1 cellular context compared by ENCODE assay signal in the genomic region with DNA sequence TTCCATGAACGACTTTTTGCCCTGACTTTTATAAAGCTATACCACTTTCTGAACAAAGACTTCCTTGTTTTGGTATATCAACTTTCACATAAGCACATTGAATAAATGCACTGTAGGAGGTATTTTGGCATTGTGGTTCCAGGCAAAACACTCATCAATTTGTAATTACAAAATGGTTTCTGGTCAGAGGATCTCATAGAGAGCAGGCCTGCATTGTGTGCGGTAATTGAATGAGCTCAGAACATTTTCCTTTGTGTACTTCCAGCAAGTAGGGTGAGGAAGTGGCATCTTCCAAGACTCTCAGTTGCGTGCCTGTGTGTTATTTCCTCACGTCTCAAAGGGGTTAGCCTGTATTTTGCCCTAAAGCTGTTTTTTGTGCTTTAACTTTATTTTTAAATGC.
TF ChIP-seq lines count a peak whose summit lies in the region.

No MANE protein-coding gene starts in this region.

TF ChIP-seq in HepG2, 621 proteins besides CTCF, POLR2A, EP300 and RAD21 (continued from another document):
- TF ChIP-seq, protein P1, sequence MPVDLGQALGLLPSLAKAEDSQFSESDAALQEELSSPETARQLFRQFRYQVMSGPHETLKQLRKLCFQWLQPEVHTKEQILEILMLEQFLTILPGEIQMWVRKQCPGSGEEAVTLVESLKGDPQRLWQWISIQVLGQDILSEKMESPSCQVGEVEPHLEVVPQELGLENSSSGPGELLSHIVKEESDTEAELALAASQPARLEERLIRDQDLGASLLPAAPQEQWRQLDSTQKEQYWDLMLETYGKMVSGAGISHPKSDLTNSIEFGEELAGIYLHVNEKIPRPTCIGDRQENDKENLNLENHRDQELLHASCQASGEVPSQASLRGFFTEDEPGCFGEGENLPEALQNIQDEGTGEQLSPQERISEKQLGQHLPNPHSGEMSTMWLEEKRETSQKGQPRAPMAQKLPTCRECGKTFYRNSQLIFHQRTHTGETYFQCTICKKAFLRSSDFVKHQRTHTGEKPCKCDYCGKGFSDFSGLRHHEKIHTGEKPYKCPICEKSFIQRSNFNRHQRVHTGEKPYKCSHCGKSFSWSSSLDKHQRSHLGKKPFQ (CRISPR knock-in tag; IDR thresholded peaks at IDR 0.05; ENCODE audit: insufficient replicate concordance), result no peak
- no peak for TF ChIP-seq SYNCRIP (IDR thresholded peaks at IDR 0.05; ENCODE audit: insufficient read depth, low read depth, low read length)
- TF ChIP-seq, protein P2, sequence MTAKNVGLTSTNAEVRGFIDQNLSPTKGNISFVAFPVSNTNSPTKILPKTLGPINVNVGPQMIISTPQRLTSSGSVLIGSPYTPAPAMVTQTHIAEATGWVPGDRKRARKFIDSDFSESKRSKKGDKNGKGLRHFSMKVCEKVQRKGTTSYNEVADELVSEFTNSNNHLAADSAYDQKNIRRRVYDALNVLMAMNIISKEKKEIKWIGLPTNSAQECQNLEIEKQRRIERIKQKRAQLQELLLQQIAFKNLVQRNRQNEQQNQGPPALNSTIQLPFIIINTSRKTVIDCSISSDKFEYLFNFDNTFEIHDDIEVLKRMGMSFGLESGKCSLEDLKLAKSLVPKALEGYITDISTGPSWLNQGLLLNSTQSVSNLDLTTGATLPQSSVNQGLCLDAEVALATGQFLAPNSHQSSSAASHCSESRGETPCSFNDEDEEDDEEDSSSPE (CRISPR knock-in tag; IDR thresholded peaks at IDR 0.05), result no peak
